8 cellular contexts compared by ENCODE assay signal in genomic region chr13:109569938-109570711, GRCh38.
A peak's percentile ranks its signal among the peaks of the same experiment; 100 is the strongest.
DNase-seq lines count a peak whose midpoint lies in the region; ATAC-seq and TF ChIP-seq lines count a peak whose summit lies in the region.

No MANE protein-coding gene starts in this region.

- peak; percentile 95 for ATAC-seq in GM21526 (IDR thresholded peaks at IDR 0.05; ENCODE audit: low FRiP score, unreplicated experiment)

- peak overlapping the region; percentile 47; the same call in 1 of the 2 replicates for H3K4me2 ChIP-seq in KMS-11

- H3K79me2 ChIP-seq in KMS-11 (ENCODE audit: insufficient read depth, low read depth) = no peaks in the 10 kb centered on the region

- H2AFZ ChIP-seq in KMS-11 (ENCODE audit: low read depth) = 0 out of 2 replicates have a peak overlapping the region, but pooled peaks have one; percentile 10

- DNase-seq in GM12864 (ENCODE audit: low read depth) (peak; percentile 5), MG63 (no peak), HK-2 (ENCODE audit: unreplicated experiment) (no peak), WERI-Rb-1 (no peak), NCI-H2107 (lab: John Stamatoyannopoulos, UW) (no peak)

- H3K27me3 ChIP-seq in KMS-11 (ENCODE audit: insufficient read depth, low read depth) = no peaks in the 10 kb centered on the region
- no peaks in the 10 kb centered on the region for H3K27me3 ChIP-seq in duodenal mucosa (ENCODE audit: control insufficient read depth in 1 of 2, insufficient read depth in 2 of 2, low read length in 2 of 2)
- no peaks in the 10 kb centered on the region for H3K27me3 ChIP-seq in MG63
- H3K27me3 ChIP-seq in WERI-Rb-1 (ENCODE audit: insufficient read depth, low read depth, severe bottlenecking) = no peaks in the 10 kb centered on the region

- H3K9me3 ChIP-seq in duodenal mucosa (ENCODE audit: control insufficient read depth in 1 of 2, low read length in 2 of 2) (no peaks in the 10 kb centered on the region), MG63 (no peaks in the 10 kb centered on the region), WERI-Rb-1 (ENCODE audit: severe bottlenecking) (no peaks in the 10 kb centered on the region)

- H3K4me3 ChIP-seq in GM12864 (ENCODE audit: low read depth, low read length) (no peak overlapping the region), KMS-11 (IDR thresholded peaks at IDR 0.05; ENCODE audit: insufficient read depth, low read depth, low read length) (no peak overlapping the region), duodenal mucosa (ENCODE audit: low read depth in 1 of 2, low read length in 2 of 2) (peak overlapping the region; percentile 16 to 48), MG63 (no peak overlapping the region), WERI-Rb-1 (ENCODE audit: low read depth, low read length) (no peak overlapping the region)

- H3K9ac ChIP-seq in KMS-11 (no peak overlapping the region), duodenal mucosa (ENCODE audit: low read depth in 1 of 2, low read length in 2 of 2) (no peak overlapping the region)

- TF ChIP-seq CTCF in GM12864 (IDR thresholded peaks at IDR 0.05; ENCODE audit: low read depth, low read length, missing control alignments) (no peak), KMS-11 (conservative IDR thresholded peaks at IDR 0.05; ENCODE audit: low read depth, low read length) (no peak), WERI-Rb-1 (IDR thresholded peaks at IDR 0.05; ENCODE audit: low read depth, low read length) (no peak)

- H3K27ac ChIP-seq in KMS-11 = no peak overlapping the region
- no peak overlapping the region for H3K27ac ChIP-seq in duodenal mucosa (ENCODE audit: low read depth, low read length)
- no peak overlapping the region for H3K27ac ChIP-seq in WERI-Rb-1

- H3K36me3 ChIP-seq in KMS-11 (ENCODE audit: insufficient read depth) = no peaks in the 10 kb centered on the region
- H3K36me3 ChIP-seq in duodenal mucosa (ENCODE audit: control insufficient read depth in 1 of 2, insufficient read depth in 2 of 2, low read length in 2 of 2) = no peaks in the 10 kb centered on the region
- H3K36me3 ChIP-seq in MG63 = no peaks in the 10 kb centered on the region
- no peaks in the 10 kb centered on the region for H3K36me3 ChIP-seq in WERI-Rb-1

- peaks cover 16% of the 10 kb centered on the region for H3K4me1 ChIP-seq in KMS-11 (ENCODE audit: low read depth, poor library complexity, severe bottlenecking)
- peaks cover 6 to 16% of the 10 kb centered on the region in 2 donors for H3K4me1 ChIP-seq in duodenal mucosa (ENCODE audit: control insufficient read depth in 1 of 2, insufficient read depth in 2 of 2, low read length in 2 of 2)

- H4K20me1 ChIP-seq in KMS-11 (ENCODE audit: insufficient read depth) = no peaks in the 10 kb centered on the region

Comparison
In these comparisons a context has a peak if more than half of its experiments do, and no peak if none do; other contexts are left out.
1. H3K4me3 ChIP-seq: peak in duodenal mucosa (2 of 2); none in GM12864 (single experiment), KMS-11 (single experiment), MG63 (single experiment) and WERI-Rb-1 (single experiment).